In the genomic region with DNA sequence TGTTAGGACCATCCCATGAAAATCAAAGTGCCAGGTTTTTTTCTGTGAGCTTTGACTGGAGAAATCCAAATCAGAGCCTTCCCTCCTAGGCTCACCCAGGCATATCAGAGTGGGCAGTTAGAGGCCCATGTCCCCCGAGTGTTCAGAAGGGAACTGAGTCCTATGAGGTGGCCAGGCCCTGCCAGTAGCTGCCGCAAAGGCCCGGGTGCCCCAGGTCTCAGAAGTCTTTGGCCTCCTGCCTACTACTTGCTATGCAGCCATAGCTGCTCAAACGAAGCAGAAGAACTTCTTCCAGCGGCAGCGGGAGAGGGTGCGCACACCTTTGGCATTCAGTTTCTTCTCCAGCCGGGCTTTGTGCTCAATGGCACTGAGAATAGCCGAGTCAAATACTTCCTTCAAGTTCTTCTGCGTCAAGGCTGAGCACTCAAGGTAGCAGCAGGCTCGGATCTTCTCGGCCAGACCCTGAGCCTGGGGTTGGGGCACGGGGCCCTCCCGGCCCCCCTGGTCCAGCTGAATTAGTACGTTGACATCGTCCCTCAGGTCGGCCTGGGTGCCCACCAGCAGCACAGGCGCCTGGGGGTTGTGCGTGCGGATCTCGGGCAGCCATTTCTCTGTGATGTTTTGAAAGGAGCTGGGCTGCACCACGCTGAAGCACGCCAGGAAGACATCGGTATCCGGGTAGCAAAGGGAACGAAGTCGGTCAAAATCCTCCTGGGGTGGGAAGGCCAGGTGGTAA, we compare ENCODE assay signal across 8 cellular contexts. TPM values are rescaled to one million over a fixed set of nuclear protein-coding genes. Genes with fewer than 3 reads are reported as not detected.
A peak's percentile ranks its signal among the peaks of the same experiment; 100 is the strongest.
DNase-seq lines count a peak whose midpoint lies in the region; ATAC-seq, FAIRE-seq and TF ChIP-seq lines count a peak whose summit lies in the region.
"Had no signal": no experiment of that assay in that cellular context is flagged by ENCODE, and none has a peak within 500 bp of the region (broad histone marks: within the 10 kb centered on the region; RNA-seq: fewer than 3 reads in every experiment).

No MANE protein-coding gene starts in this region.

- WGBS in mesodermal cell (ENCODE audit: insufficient coverage in 2 of 2), 2 experiments, result 82 to 88% methylated on average over 26 to 27 of the region's 27 CpGs

- H3K9me3 ChIP-seq in SU-DHL-6 (ENCODE audit: insufficient read depth, low read length) (no peaks in the 10 kb centered on the region), mesodermal cell (ENCODE audit: control insufficient read depth, low read length) (no peaks in the 10 kb centered on the region)

- no peaks in the 10 kb centered on the region for H4K20me1 ChIP-seq in SU-DHL-6 (ENCODE audit: low read depth, low read length)

- no peaks in the 10 kb centered on the region for H3K79me2 ChIP-seq in SU-DHL-6 (ENCODE audit: insufficient read depth, low read length)

- H3K9ac ChIP-seq in SU-DHL-6 (ENCODE audit: low read length), result no peak overlapping the region

- no peaks in the 10 kb centered on the region for H3K27me3 ChIP-seq in SU-DHL-6 (ENCODE audit: low read length)

- no peaks in the 10 kb centered on the region for H3K9me2 ChIP-seq in SU-DHL-6 (replicated peaks; ENCODE audit: insufficient read depth, low read length)

- peaks cover 6% of the 10 kb centered on the region for H3K4me1 ChIP-seq in mesodermal cell (ENCODE audit: control insufficient read depth, insufficient read depth, low read length, poor library complexity, severe bottlenecking)

- DNase-seq in D341Med (ENCODE audit: low spot score) (peak; percentile 37), RCC 7860 (ENCODE audit: low spot score) (no peak)
- DNase-seq in stimulated activated CD4-positive, alpha-beta T cell treated with anti-CD3 and anti-CD28 coated beads, Interleukin-2, amount 100 ng/mL, for 24 hours, result no peak
- DNase-seq: amniotic stem cell had no signal

- peak overlapping the region; percentile 71 for H3K4me2 ChIP-seq in SU-DHL-6 (ENCODE audit: low read depth, low read length, poor library complexity, severe bottlenecking)

- H3K36me3 ChIP-seq in SU-DHL-6 (ENCODE audit: low read length), result no peaks in the 10 kb centered on the region
- no peaks in the 10 kb centered on the region for H3K36me3 ChIP-seq in mesodermal cell (ENCODE audit: control insufficient read depth, insufficient read depth, low read length)

- H2AFZ ChIP-seq in SU-DHL-6 (ENCODE audit: low read depth, low read length, severe bottlenecking), result no peak overlapping the region

- no peak overlapping the region for H3K27ac ChIP-seq in SU-DHL-6 (ENCODE audit: low read depth, low read length)
- no peak overlapping the region for H3K27ac ChIP-seq in mesodermal cell (ENCODE audit: low read depth, low read length, severe bottlenecking)

- ATAC-seq in GM19463 (IDR thresholded peaks at IDR 0.05; ENCODE audit: unreplicated experiment), result no peak

- FAIRE-seq in RCC 7860 (lab: Jason Lieb, UNC), result no peak

- H3F3A ChIP-seq in SU-DHL-6 (ENCODE audit: insufficient read depth), result no peaks in the 10 kb centered on the region

- H3K4me3 ChIP-seq in SU-DHL-6 (ENCODE audit: insufficient read depth, low read length, poor library complexity, severe bottlenecking) (no peak overlapping the region), mesodermal cell (ENCODE audit: extremely low read depth, insufficient read depth, low read length, poor library complexity, severe bottlenecking) (peak overlapping the region; percentile 50)

- no peak for TF ChIP-seq CTCF in SU-DHL-6 (IDR thresholded peaks at IDR 0.05; ENCODE audit: insufficient read depth, low read length, poor library complexity, severe bottlenecking)

RNA-seq across cellular contexts. Expression of a gene that starts 1.1 kb away (rescaled TPM):
- polyA plus RNA-seq in mesodermal cell (2013, experiment 1 of 2), result not detected
- not detected for polyA plus RNA-seq in mesodermal cell (2013, experiment 2 of 2)
- polyA plus RNA-seq: liver had no signal

RNA-seq across cellular contexts. Expression of a gene that starts 21.3 kb away (rescaled TPM):
- polyA plus RNA-seq in mesodermal cell (2013, experiment 1 of 2), result 15.4 TPM
- 14.4 TPM for polyA plus RNA-seq in mesodermal cell (2013, experiment 2 of 2)

RNA-seq across cellular contexts. Expression of a gene that starts 29.1 kb away (rescaled TPM):
- polyA plus RNA-seq in mesodermal cell (2013, experiment 1 of 2), result 18.0 TPM
- 15.7 TPM for polyA plus RNA-seq in mesodermal cell (2013, experiment 2 of 2)

RNA-seq across cellular contexts. Expression of a gene that starts 44.5 kb away (rescaled TPM):
- not detected for polyA plus RNA-seq in mesodermal cell (2013, experiment 1 of 2)
- not detected for polyA plus RNA-seq in mesodermal cell (2013, experiment 2 of 2)
- polyA plus RNA-seq: liver had no signal

RNA-seq across cellular contexts. Expression of a gene that starts 56.2 kb away (rescaled TPM):
- 51.5 TPM for polyA plus RNA-seq in mesodermal cell (2013, experiment 1 of 2)
- 31.4 TPM for polyA plus RNA-seq in mesodermal cell (2013, experiment 2 of 2)
